In genomic region chr11:113690619-113691569, GRCh38 we compare ENCODE assay signal across 9 cellular contexts. TPM values are rescaled to one million over a fixed set of nuclear protein-coding genes. Genes with fewer than 3 reads are reported as not detected.
A peak's percentile ranks its signal among the peaks of the same experiment; 100 is the strongest.
DNase-seq lines count a peak whose midpoint lies in the region; ATAC-seq and TF ChIP-seq lines count a peak whose summit lies in the region.
"Had no signal": no experiment of that assay in that cellular context is flagged by ENCODE, and none has a peak within 500 bp of the region (broad histone marks: within the 10 kb centered on the region; RNA-seq: fewer than 3 reads in every experiment).

No MANE protein-coding gene starts in this region.

- CTCF ChIA-PET in IMR-90 (lab: Yijun Ruan, JAX): interaction anchor here (0.9 to 1.5 kb wide), 3 partner anchors 15 to 137 kb away, joined by 3 to 5 read pairs (median 3); no protein-coding TSS in a partner anchor

- intact Hi-C loops in IMR-90 (cut with micrococcal nuclease): no loop called here
- intact Hi-C loops in left colon (cut with DNase I, micrococcal nuclease): no loop called here

- H4K8ac ChIP-seq in IMR-90 (ENCODE audit: low read depth in 2 of 2, low read length in 2 of 2): no peak overlapping the region

- H3K56ac ChIP-seq in IMR-90 (ENCODE audit: extremely low read depth, insufficient read depth, low read length): no peak overlapping the region; the same call in 1 of the 2 replicates

- H3K27ac Mint-ChIP-seq in activated naive CD8-positive, alpha-beta T cell treated with anti-CD3 and anti-CD28 coated beads, Interleukin-2, amount 50 U/mL, for 24 hours: no peak overlapping the region

- H4K91ac ChIP-seq in IMR-90 (ENCODE audit: insufficient read depth, low read depth, low read length): peak overlapping the region; percentile 26

- no peaks in the 10 kb centered on the region for H3K79me1 ChIP-seq in IMR-90 (ENCODE audit: low read depth in 1 of 2, low read length in 2 of 2)

- no peak overlapping the region for H3K4me3 ChIP-seq in IMR-90 (ENCODE audit: insufficient read depth, low read depth, low read length)
- H3K4me3 ChIP-seq: lung had no signal

- no peak for TF ChIP-seq RAD21 in IMR-90 (IDR thresholded peaks at IDR 0.05; ENCODE audit: low read length)

- ATAC-seq in IMR-90 (ENCODE audit: low read depth): peak; percentile 85
- no peak for ATAC-seq in activated naive CD8-positive, alpha-beta T cell treated with anti-CD3 and anti-CD28 coated beads, Interleukin-2, amount 50 U/mL, for 24 hours
- ATAC-seq in left colon: peak; percentile 100
- no peak for ATAC-seq in GM18861 (IDR thresholded peaks at IDR 0.05; ENCODE audit: unreplicated experiment)

- H2AK5ac ChIP-seq in IMR-90 (ENCODE audit: low read depth, low read length): 0 out of 2 replicates have a peak overlapping the region, but pooled peaks have one; percentile 16

- H3K4me1 ChIP-seq in IMR-90 (ENCODE audit: control insufficient read depth, insufficient read depth, low read length): no peaks in the 10 kb centered on the region

- H2BK5ac ChIP-seq in IMR-90 (ENCODE audit: low read depth, low read length, poor library complexity, severe bottlenecking): no peak overlapping the region

- H3K23ac ChIP-seq in IMR-90 (ENCODE audit: low read depth, low read length): no peak overlapping the region

- WGBS in IMR-90 (ENCODE audit: extremely low coverage in 2 of 2, insufficient read length in 1 of 2), 2 experiments: 93% methylated on average over 3 of the region's 15 CpGs; no CpG with 5 or more reads in 1 of the 2 experiments

- H3K18ac ChIP-seq in IMR-90 (ENCODE audit: low read depth, low read length): no peak overlapping the region

- no peak overlapping the region for H2BK20ac ChIP-seq in IMR-90 (ENCODE audit: low read depth, low read length)

- no TSS peak for BruUV-seq in IMR-90 (replicated peaks; lab: Mats Ljungman, UMichigan)

- H3K4me1 Mint-ChIP-seq in activated naive CD8-positive, alpha-beta T cell treated with anti-CD3 and anti-CD28 coated beads, Interleukin-2, amount 50 U/mL, for 24 hours: no peaks in the 10 kb centered on the region

- no peaks in the 10 kb centered on the region for H3K9me3 Mint-ChIP-seq in activated naive CD8-positive, alpha-beta T cell treated with anti-CD3 and anti-CD28 coated beads, Interleukin-2, amount 50 U/mL, for 24 hours

- no peaks in the 10 kb centered on the region for H3K27me3 ChIP-seq in IMR-90 (ENCODE audit: control insufficient read depth, insufficient read depth, low read length)

- no peaks in the 10 kb centered on the region for H3K9me3 ChIP-seq in IMR-90 (ENCODE audit: control insufficient read depth, insufficient read depth, low read length)

- peak overlapping the region; percentile 80 for H2AFZ ChIP-seq in IMR-90 (replicated peaks; ENCODE audit: low read length, poor library complexity)

- H4K20me1 ChIP-seq in IMR-90 (ENCODE audit: insufficient read depth, low read length): no peaks in the 10 kb centered on the region

- no peak overlapping the region for H4K5ac ChIP-seq in IMR-90 (ENCODE audit: low read depth, low read length)

- no peak overlapping the region for H3K4me2 ChIP-seq in IMR-90 (ENCODE audit: low read depth, low read length)

- dilution Hi-C loops in IMR-90 (cut with HindIII; ENCODE audit: low sequenced_read_pairs, unreplicated experiment): no loop called here

- in situ Hi-C loops in IMR-90 (cut with MboI; ENCODE audit: low sequenced_read_pairs): no loop called here

- H3K14ac ChIP-seq in IMR-90 (replicated peaks; ENCODE audit: low read depth, low read length): no peak overlapping the region

- no peaks in the 10 kb centered on the region for H3K27me3 Mint-ChIP-seq in activated naive CD8-positive, alpha-beta T cell treated with anti-CD3 and anti-CD28 coated beads, Interleukin-2, amount 50 U/mL, for 24 hours

- H3K9me1 ChIP-seq in IMR-90 (ENCODE audit: insufficient read depth, low read length): peaks cover 9% of the 10 kb centered on the region; the same call in 1 of the 2 replicates

- POLR2A ChIA-PET in IMR-90 (lab: Charles Lee; ENCODE audit: unreplicated experiment): no interaction called here

- H2BK120ac ChIP-seq in IMR-90 (ENCODE audit: low read depth, low read length): 0 out of 2 replicates have a peak overlapping the region, but pooled peaks have one; percentile 60

- peak overlapping the region; percentile 79 for H3K4ac ChIP-seq in IMR-90 (ENCODE audit: low read depth, low read length)

- no peak for TF ChIP-seq POLR2A in IMR-90 (IDR thresholded peaks at IDR 0.05; ENCODE audit: low read depth, low read length)

- H3K9ac ChIP-seq in IMR-90 (ENCODE audit: low read depth, low read length): no peak overlapping the region

- H3K4me3 Mint-ChIP-seq in activated naive CD8-positive, alpha-beta T cell treated with anti-CD3 and anti-CD28 coated beads, Interleukin-2, amount 50 U/mL, for 24 hours: no peak overlapping the region

- peak overlapping the region; percentile 65 for H2AK9ac ChIP-seq in IMR-90 (replicated peaks; ENCODE audit: low read depth, low read length, poor library complexity)

- DNase-seq in EL (peak; percentile 87), IMR-90 (peak; percentile 32), left colon (peak; percentile 49 to 90), NOMO-1 (lab: John Stamatoyannopoulos, UW; ENCODE audit: unreplicated experiment in 2 of 2) (no peak), NCI-H2171 (lab: John Stamatoyannopoulos, UW) (no peak), NCI-H2107 (lab: John Stamatoyannopoulos, UW) (no peak)
- DNase-seq in activated naive CD8-positive, alpha-beta T cell treated with anti-CD3 and anti-CD28 coated beads, Interleukin-2, amount 50 U/mL, for 24 hours: peak; percentile 11

- H3K36me3 ChIP-seq in IMR-90 (ENCODE audit: control insufficient read depth, insufficient read depth, low read length): no peaks in the 10 kb centered on the region

- no peak for TF ChIP-seq CTCF in IMR-90 (conservative IDR thresholded peaks at IDR 0.05; ENCODE audit: low read depth, low read length)

- no peaks in the 10 kb centered on the region for H3K36me3 Mint-ChIP-seq in activated naive CD8-positive, alpha-beta T cell treated with anti-CD3 and anti-CD28 coated beads, Interleukin-2, amount 50 U/mL, for 24 hours (ENCODE audit: low read depth)

- no peak overlapping the region for H2BK15ac ChIP-seq in IMR-90 (ENCODE audit: low read depth, low read length)

- H3K27ac ChIP-seq in IMR-90 (ENCODE audit: insufficient read depth, low read length): no peak overlapping the region

TF ChIP-seq in IMR-90, 13 proteins besides CTCF, POLR2A, EP300 and RAD21:
- TF ChIP-seq FOS (IDR thresholded peaks at IDR 0.05; ENCODE audit: low read depth, low read length) (no peak), RCOR1 (IDR thresholded peaks at IDR 0.05; ENCODE audit: insufficient replicate concordance, low read length) (no peak), CEBPB (IDR thresholded peaks at IDR 0.05; ENCODE audit: low read depth, low read length) (peak; percentile 11; the same call in 1 of the 2 replicates), CHD1 (IDR thresholded peaks at IDR 0.05; ENCODE audit: low read depth, low read length) (no peak), SMC3 (IDR thresholded peaks at IDR 0.05; ENCODE audit: low read depth, low read length) (no peak), USF2 (IDR thresholded peaks at IDR 0.05; ENCODE audit: low read depth, low read length) (peak; percentile 35; the same call in 1 of the 2 replicates), BHLHE40 (IDR thresholded peaks at IDR 0.05; ENCODE audit: low read depth, low read length) (no peak)

RNA-seq across cellular contexts. Expression of gene TMPRSS5, which starts 15.2 kb away (rescaled TPM):
- total RNA-seq in IMR-90 (2012; rRNA removed) (under 0.01 TPM in 1 of 2 replicates, not detected in the other), left colon (under 1 TPM; 0.47 to 0.73 TPM)
- polyA plus RNA-seq in IMR-90 (2012; rRNA removed): 0.07 and 0.24 TPM in 2 replicates
- 0.15 TPM in 1 of 2 replicates, not detected in the other for polyA plus RNA-seq in IMR-90 (2012; cell fraction: cytosol; rRNA removed)
- polyA plus RNA-seq in IMR-90 (2012; cell fraction: nucleus; rRNA removed; ENCODE audit: low replicate concordance): 0.77 and 1.5 TPM in 2 replicates

Comparison
In these comparisons a context has a peak if more than half of its experiments do, and no peak if none do; other contexts are left out.
1. DNase-seq: peak in EL (single experiment), IMR-90 (single experiment), activated naive CD8-positive, alpha-beta T cell treated with anti-CD3 and anti-CD28 coated beads, Interleukin-2, amount 50 U/mL, for 24 hours (single experiment) and left colon (2 of 2); none in NOMO-1 (0 of 2), NCI-H2171 (single experiment) and NCI-H2107 (single experiment).
2. ATAC-seq: peak in IMR-90 (single experiment) and left colon (single experiment); none in activated naive CD8-positive, alpha-beta T cell treated with anti-CD3 and anti-CD28 coated beads, Interleukin-2, amount 50 U/mL, for 24 hours (single experiment) and GM18861 (single experiment).